31 cellular contexts compared by ENCODE assay signal in the genomic region with DNA sequence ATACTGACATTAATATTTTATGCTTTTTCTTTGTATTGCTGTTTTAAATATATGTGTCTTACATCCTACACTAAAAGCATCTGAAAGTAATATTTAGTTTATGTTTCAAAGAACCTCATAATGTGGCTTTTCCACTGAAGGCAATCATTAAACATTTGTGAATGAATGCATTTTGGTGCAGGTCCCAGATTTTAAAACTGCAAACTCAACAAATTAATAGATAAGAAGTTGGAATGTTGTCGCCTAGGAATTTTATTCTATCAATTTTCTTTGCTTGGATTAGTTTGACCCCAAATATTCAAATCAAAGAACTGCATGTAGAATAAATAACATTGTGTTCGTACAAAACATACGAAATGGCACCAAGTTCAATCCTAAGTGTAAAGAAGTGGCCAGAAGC.
"Had no signal": no experiment of that assay in that cellular context is flagged by ENCODE, and none has a peak within 500 bp of the region (broad histone marks: within the 10 kb centered on the region; RNA-seq: fewer than 3 reads in every experiment).

No MANE protein-coding gene starts in this region.

- H3K27ac ChIP-seq: neural progenitor cell, ovary, parathyroid adenoma, psoas muscle, skin epidermis, spleen, suprapubic skin, testis, tibial artery, transverse colon, upper lobe of right lung, uterus had no signal

- ATAC-seq: natural killer cell; psoas muscle; right cardiac atrium; sciatic nerve; stimulated activated memory B cell treated with anti-CD40 and anti-IgM and Interleukin-4, amounts not matched to agents 10 μg/mL and 1 μg/mL and 100 μg/mL, for 72 hours; stimulated activated naive CD8-positive, alpha-beta T cell treated with anti-CD3 and anti-CD28 coated beads, Interleukin-15, amount 100 ng/mL, for 72 hours; stimulated activated naive CD8-positive, alpha-beta T cell treated with anti-CD3 and anti-CD28 coated beads, Interleukin-15, Interleukin-2, amounts not matched to agents 100 U/mL and 50 U/mL, for 24 hours; upper lobe of right lung had no signal

- H3K9me3 ChIP-seq: ovary, psoas muscle, spleen, suprapubic skin, testis, tibial artery, transverse colon, upper lobe of right lung, uterus had no signal

- H3K36me3 ChIP-seq: ovary, transverse colon, uterus had no signal

- H3K27ac Mint-ChIP-seq: natural killer cell; neural progenitor cell; progenitor cell of endocrine pancreas; stimulated activated memory B cell treated with anti-CD40 and anti-IgM and Interleukin-4, amounts not matched to agents 10 μg/mL and 1 μg/mL and 100 μg/mL, for 72 hours; type B pancreatic cell had no signal

- H3K27me3 Mint-ChIP-seq: progenitor cell of endocrine pancreas; stimulated activated memory B cell treated with anti-CD40 and anti-IgM and Interleukin-4, amounts not matched to agents 10 μg/mL and 1 μg/mL and 100 μg/mL, for 72 hours; stimulated activated naive CD8-positive, alpha-beta T cell treated with anti-CD3 and anti-CD28 coated beads, Interleukin-15, amount 100 ng/mL, for 72 hours; type B pancreatic cell had no signal

- H3K4me3 Mint-ChIP-seq: natural killer cell; nephron; neural progenitor cell; stimulated activated memory B cell treated with anti-CD40 and anti-IgM and Interleukin-4, amounts not matched to agents 10 μg/mL and 1 μg/mL and 100 μg/mL, for 72 hours; stimulated activated naive CD8-positive, alpha-beta T cell treated with anti-CD3 and anti-CD28 coated beads, Interleukin-15, amount 100 ng/mL, for 72 hours; type B pancreatic cell had no signal

- H3K36me3 Mint-ChIP-seq: natural killer cell had no signal

- H3K4me1 Mint-ChIP-seq: nephron; neural progenitor cell; stimulated activated memory B cell treated with anti-CD40 and anti-IgM and Interleukin-4, amounts not matched to agents 10 μg/mL and 1 μg/mL and 100 μg/mL, for 72 hours had no signal

- H3K9me3 Mint-ChIP-seq: natural killer cell; nephron; neural progenitor cell; stimulated activated memory B cell treated with anti-CD40 and anti-IgM and Interleukin-4, amounts not matched to agents 10 μg/mL and 1 μg/mL and 100 μg/mL, for 72 hours; stimulated activated naive CD8-positive, alpha-beta T cell treated with anti-CD3 and anti-CD28 coated beads, Interleukin-15, amount 100 ng/mL, for 72 hours; type B pancreatic cell had no signal

- H3K27me3 ChIP-seq: neural progenitor cell, ovary, spleen, suprapubic skin, testis, tibial artery, transverse colon, upper lobe of right lung, uterus had no signal

- H3K4me2 ChIP-seq: neural progenitor cell, smooth muscle cell had no signal

- H3K9ac ChIP-seq: neural progenitor cell, parathyroid adenoma had no signal

- H2AFZ ChIP-seq: neural progenitor cell, parathyroid adenoma had no signal

- H3K4me1 ChIP-seq: neural progenitor cell, psoas muscle, suprapubic skin, testis, transverse colon, upper lobe of right lung, uterus had no signal

- H3K4me3 ChIP-seq: neural progenitor cell, ovary, psoas muscle, skin epidermis, smooth muscle cell, spleen, suprapubic skin, testis, tibial artery, transverse colon, upper lobe of right lung, uterus had no signal

- DNase-seq: natural killer cell; occipital lobe; ovary; posterior cingulate gyrus; psoas muscle; right cardiac atrium; spleen; stimulated activated CD4-positive, alpha-beta T cell treated with anti-CD3 and anti-CD28 coated beads, Interleukin-12 subunit alpha, Interleukin-12 subunit beta, amount 100 ng/mL, for 4 hours; stimulated activated CD4-positive, alpha-beta T cell treated with anti-CD3 and anti-CD28 coated beads, Interleukin-1b, Interleukin-23, amount 100 ng/mL, for 48 hours; stimulated activated CD4-positive, alpha-beta T cell treated with anti-CD3 and anti-CD28 coated beads, Interleukin-4, amount 100 ng/mL, for 1 hour; stimulated activated CD4-positive, alpha-beta T cell treated with anti-CD3 and anti-CD28 coated beads, Interleukin-4, amount 100 ng/mL, for 4 hours; stimulated activated CD8-positive, alpha-beta memory T cell treated with anti-CD3 and anti-CD28 coated beads, Interleukin-4, amount 100 ng/mL, for 48 hours; stimulated activated naive CD4-positive, alpha-beta T cell; stimulated activated naive CD8-positive, alpha-beta T cell treated with anti-CD3 and anti-CD28 coated beads, Interleukin-15, amount 100 ng/mL, for 72 hours; stimulated activated naive CD8-positive, alpha-beta T cell treated with anti-CD3 and anti-CD28 coated beads, Interleukin-15, Interleukin-2, amounts not matched to agents 100 U/mL and 50 U/mL, for 24 hours; substantia nigra; testis; tibial artery; transverse colon; upper lobe of right lung; uterus had no signal
